ENCODE assay signal across 1 cellular context in genomic region chr1:32021574-32022018, GRCh38.
TF ChIP-seq lines count a peak whose summit lies in the region.
"Not testable (repeated sequence)": the region's sequence is repeated elsewhere in the genome, so short reads cannot be mapped to it uniquely, and the experiment has no call there.

No MANE protein-coding gene starts in this region.

TF ChIP-seq in K562, 482 proteins besides CTCF, POLR2A, EP300 and RAD21 (continues in another document):
- TF ChIP-seq CBX3 (IDR thresholded peaks at IDR 0.05; ENCODE audit: borderline replicate concordance in 1 of 2, low read length in 2 of 2) (peak in 1 of 2 experiments; percentile 65; a peak in 1 of 3 replicates), CBFA2T2 (conservative IDR thresholded peaks at IDR 0.05) (peak; percentile 88), NCOA1 (IDR thresholded peaks at IDR 0.05; ENCODE audit: low read depth) (peak; percentile 71; the same call in 1 of the 2 replicates), KLF16 (IDR thresholded peaks at IDR 0.05) (peak; percentile 56; the same call in 1 of the 2 replicates), TFAP4 (CRISPR knock-in tag; IDR thresholded peaks at IDR 0.05; ENCODE audit: borderline replicate concordance) (peak; percentile 25; the same call in 1 of the 2 replicates), NFIC (IDR thresholded peaks at IDR 0.05) (peak; percentile 57), KDM1A (IDR thresholded peaks at IDR 0.05) (peak; percentile 90 to 91), POLR2AphosphoS5 (IDR thresholded peaks at IDR 0.05; ENCODE audit: control insufficient read depth, insufficient read depth, low read depth, low read length) (peak; percentile 47; the same call in 1 of the 2 replicates), PKNOX1 (IDR thresholded peaks at IDR 0.05) (peak; percentile 88), DPF2 (IDR thresholded peaks at IDR 0.05) (peak; percentile 94), HDAC1 (IDR thresholded peaks at IDR 0.05) (peak in 1 of 2 experiments; percentile 78; a peak in 2 of 4 replicates), PHB2 (IDR thresholded peaks at IDR 0.05; ENCODE audit: low read depth) (peak; percentile 75), CC2D1A (IDR thresholded peaks at IDR 0.05) (peak; percentile 71; the same call in 1 of the 2 replicates), TRIM25 (IDR thresholded peaks at IDR 0.05; ENCODE audit: borderline replicate concordance) (peak; percentile 51; the same call in 1 of the 2 replicates), TAL1 (IDR thresholded peaks at IDR 0.05) (peak; percentile 77; the same call in 1 of the 2 replicates), BCOR (IDR thresholded peaks at IDR 0.05) (peak; percentile 93), LEF1 (IDR thresholded peaks at IDR 0.05) (peak; percentile 66; the same call in 1 of the 2 replicates), L3MBTL2 (IDR thresholded peaks at IDR 0.05) (0 out of 2 replicates have a peak, but pooled peaks have one; percentile 22), ZNF316 (IDR thresholded peaks at IDR 0.05) (peak; percentile 10; the same call in 1 of the 2 replicates), MXI1 (IDR thresholded peaks at IDR 0.05; ENCODE audit: low read depth, low read length) (0 out of 2 replicates have a peak, but pooled peaks have one; percentile 21), ZNF384 (IDR thresholded peaks at IDR 0.05; ENCODE audit: low read depth, low read length) (peak; percentile 89), FOXM1 (IDR thresholded peaks at IDR 0.05; ENCODE audit: low read depth) (peak; percentile 66; the same call in 1 of the 2 replicates), RNF2 (IDR thresholded peaks at IDR 0.05) (peak; percentile 18; the same call in 1 of the 2 replicates), CBX1 (IDR thresholded peaks at IDR 0.05; ENCODE audit: low read depth) (peak; percentile 63; the same call in 1 of the 2 replicates), RCOR1 (IDR thresholded peaks at IDR 0.05; ENCODE audit: borderline replicate concordance in 1 of 2, low read depth in 2 of 2, low read length in 2 of 2) (peak in 1 of 2 experiments; percentile 43; a peak in 1 of 4 replicates), SMARCC2 (IDR thresholded peaks at IDR 0.05; ENCODE audit: low read depth) (peak; percentile 53; the same call in 1 of the 2 replicates), SMARCE1 (IDR thresholded peaks at IDR 0.05) (peak; percentile 83), NR2C2 (tag; IDR thresholded peaks at IDR 0.05) (peak; percentile 43; the same call in 1 of the 2 replicates), ARNT (IDR thresholded peaks at IDR 0.05) (peak; percentile 27 to 75; a peak in 3 of 4 replicates), STAT5A (IDR thresholded peaks at IDR 0.05; ENCODE audit: borderline replicate concordance, low read length) (peak; percentile 39; the same call in 1 of the 2 replicates), SP1 (CRISPR knock-in tag; IDR thresholded peaks at IDR 0.05) (0 out of 2 replicates have a peak, but pooled peaks have one; percentile 29), TEAD4 (IDR thresholded peaks at IDR 0.05; ENCODE audit: low read length) (peak; percentile 28; the same call in 1 of the 2 replicates), TRIM24 (IDR thresholded peaks at IDR 0.05) (peak; percentile 56 to 73; a peak in 2 of 4 replicates), TRIM28 (IDR thresholded peaks at IDR 0.05) (peak; percentile 74; the same call in 1 of the 2 replicates), NR1H2 (CRISPR knock-in tag; IDR thresholded peaks at IDR 0.05) (0 out of 2 replicates have a peak, but pooled peaks have one; percentile 31), HDAC2 (IDR thresholded peaks at IDR 0.05) (peak; percentile 78), CBFA2T3 (IDR thresholded peaks at IDR 0.05) (peak; percentile 95), CREM (IDR thresholded peaks at IDR 0.05; ENCODE audit: low read depth) (peak; percentile 28; the same call in 1 of the 2 replicates), MNT (conservative IDR thresholded peaks at IDR 0.05) (peak in 1 of 2 experiments; percentile 66; a peak in 2 of 4 replicates), SMARCA4 (IDR thresholded peaks at IDR 0.05) (peak; percentile 81), SMARCA5 (IDR thresholded peaks at IDR 0.05) (peak; percentile 57; the same call in 1 of the 2 replicates), NCOR1 (IDR thresholded peaks at IDR 0.05) (peak; percentile 85), SMAD4 (CRISPR knock-in tag; conservative IDR thresholded peaks at IDR 0.05) (peak; percentile 55), NBN (IDR thresholded peaks at IDR 0.05; ENCODE audit: low read depth) (peak; percentile 64; the same call in 1 of the 2 replicates), ADNP (tag; IDR thresholded peaks at IDR 0.05) (peak; percentile 70; the same call in 1 of the 2 replicates), ARID1B (IDR thresholded peaks at IDR 0.05) (peak; percentile 88), CXXC5 (CRISPR knock-in tag; IDR thresholded peaks at IDR 0.05) (peak; percentile 79), MTA2 (IDR thresholded peaks at IDR 0.05; ENCODE audit: low read depth) (peak; percentile 56), DMBX1 (CRISPR knock-in tag; IDR thresholded peaks at IDR 0.05; ENCODE audit: borderline replicate concordance) (peak; percentile 24; the same call in 1 of the 2 replicates), KLF1 (tag; IDR thresholded peaks at IDR 0.05) (peak; percentile 74; the same call in 1 of the 2 replicates), TCF3 (CRISPR knock-in tag; IDR thresholded peaks at IDR 0.05) (peak; percentile 77)
- TF ChIP-seq, protein P1, sequence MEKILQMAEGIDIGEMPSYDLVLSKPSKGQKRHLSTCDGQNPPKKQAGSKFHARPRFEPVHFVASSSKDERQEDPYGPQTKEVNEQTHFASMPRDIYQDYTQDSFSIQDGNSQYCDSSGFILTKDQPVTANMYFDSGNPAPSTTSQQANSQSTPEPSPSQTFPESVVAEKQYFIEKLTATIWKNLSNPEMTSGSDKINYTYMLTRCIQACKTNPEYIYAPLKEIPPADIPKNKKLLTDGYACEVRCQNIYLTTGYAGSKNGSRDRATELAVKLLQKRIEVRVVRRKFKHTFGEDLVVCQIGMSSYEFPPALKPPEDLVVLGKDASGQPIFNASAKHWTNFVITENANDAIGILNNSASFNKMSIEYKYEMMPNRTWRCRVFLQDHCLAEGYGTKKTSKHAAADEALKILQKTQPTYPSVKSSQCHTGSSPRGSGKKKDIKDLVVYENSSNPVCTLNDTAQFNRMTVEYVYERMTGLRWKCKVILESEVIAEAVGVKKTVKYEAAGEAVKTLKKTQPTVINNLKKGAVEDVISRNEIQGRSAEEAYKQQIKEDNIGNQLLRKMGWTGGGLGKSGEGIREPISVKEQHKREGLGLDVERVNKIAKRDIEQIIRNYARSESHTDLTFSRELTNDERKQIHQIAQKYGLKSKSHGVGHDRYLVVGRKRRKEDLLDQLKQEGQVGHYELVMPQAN (IDR thresholded peaks at IDR 0.05; ENCODE audit: borderline replicate concordance), result 0 out of 2 replicates have a peak, but pooled peaks have one; percentile 55
- TF ChIP-seq, protein P2, sequence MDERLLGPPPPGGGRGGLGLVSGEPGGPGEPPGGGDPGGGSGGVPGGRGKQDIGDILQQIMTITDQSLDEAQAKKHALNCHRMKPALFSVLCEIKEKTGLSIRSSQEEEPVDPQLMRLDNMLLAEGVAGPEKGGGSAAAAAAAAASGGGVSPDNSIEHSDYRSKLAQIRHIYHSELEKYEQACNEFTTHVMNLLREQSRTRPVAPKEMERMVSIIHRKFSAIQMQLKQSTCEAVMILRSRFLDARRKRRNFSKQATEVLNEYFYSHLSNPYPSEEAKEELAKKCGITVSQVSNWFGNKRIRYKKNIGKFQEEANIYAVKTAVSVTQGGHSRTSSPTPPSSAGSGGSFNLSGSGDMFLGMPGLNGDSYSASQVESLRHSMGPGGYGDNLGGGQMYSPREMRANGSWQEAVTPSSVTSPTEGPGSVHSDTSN (CRISPR knock-in tag; IDR thresholded peaks at IDR 0.05; ENCODE audit: low read depth), result not testable (repeated sequence)
- TF ChIP-seq, protein P2 (tag; conservative IDR thresholded peaks at IDR 0.05; ENCODE audit: low read depth), result 0 out of 2 replicates have a peak, but pooled peaks have one; percentile 20
- TF ChIP-seq, protein P3, sequence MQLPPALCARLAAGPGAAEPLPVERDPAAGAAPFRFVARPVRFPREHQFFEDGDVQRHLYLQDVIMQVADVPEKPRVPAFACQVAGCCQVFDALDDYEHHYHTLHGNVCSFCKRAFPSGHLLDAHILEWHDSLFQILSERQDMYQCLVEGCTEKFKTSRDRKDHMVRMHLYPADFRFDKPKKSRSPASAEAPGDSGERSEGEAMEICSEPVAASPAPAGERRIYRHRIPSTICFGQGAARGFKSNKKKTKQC (CRISPR knock-in tag; IDR thresholded peaks at IDR 0.05), result 0 out of 2 replicates have a peak, but pooled peaks have one; percentile 7
- TF ChIP-seq FOXM1 (CRISPR knock-in tag; IDR thresholded peaks at IDR 0.05; ENCODE audit: low read depth); NR2C2 (CRISPR knock-in tag; IDR thresholded peaks at IDR 0.05); TEAD4 (CRISPR knock-in tag; IDR thresholded peaks at IDR 0.05; ENCODE audit: borderline replicate concordance): not testable (repeated sequence)
- TF ChIP-seq, protein P4, sequence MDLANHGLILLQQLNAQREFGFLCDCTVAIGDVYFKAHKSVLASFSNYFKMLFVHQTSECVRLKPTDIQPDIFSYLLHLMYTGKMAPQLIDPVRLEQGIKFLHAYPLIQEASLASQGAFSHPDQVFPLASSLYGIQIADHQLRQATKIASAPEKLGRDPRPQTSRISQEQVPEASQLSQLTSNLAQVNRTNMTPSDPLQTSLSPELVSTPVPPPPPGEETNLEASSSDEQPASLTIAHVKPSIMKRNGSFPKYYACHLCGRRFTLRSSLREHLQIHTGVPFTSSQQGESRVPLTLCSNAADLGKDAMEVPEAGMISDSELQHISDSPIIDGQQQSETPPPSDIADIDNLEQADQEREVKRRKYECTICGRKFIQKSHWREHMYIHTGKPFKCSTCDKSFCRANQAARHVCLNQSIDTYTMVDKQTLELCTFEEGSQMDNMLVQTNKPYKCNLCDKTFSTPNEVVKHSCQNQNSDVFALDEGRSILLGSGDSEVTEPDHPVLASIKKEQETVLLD (IDR thresholded peaks at IDR 0.05), result 0 out of 2 replicates have a peak, but pooled peaks have one; percentile 55
- TF ChIP-seq, protein P5, sequence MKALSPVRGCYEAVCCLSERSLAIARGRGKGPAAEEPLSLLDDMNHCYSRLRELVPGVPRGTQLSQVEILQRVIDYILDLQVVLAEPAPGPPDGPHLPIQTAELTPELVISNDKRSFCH (CRISPR knock-in tag; IDR thresholded peaks at IDR 0.05), result not testable (repeated sequence)
- TF ChIP-seq, protein P5 (tag; IDR thresholded peaks at IDR 0.05), result peak; percentile 42; the same call in 1 of the 2 replicates
- TF ChIP-seq, protein P6, sequence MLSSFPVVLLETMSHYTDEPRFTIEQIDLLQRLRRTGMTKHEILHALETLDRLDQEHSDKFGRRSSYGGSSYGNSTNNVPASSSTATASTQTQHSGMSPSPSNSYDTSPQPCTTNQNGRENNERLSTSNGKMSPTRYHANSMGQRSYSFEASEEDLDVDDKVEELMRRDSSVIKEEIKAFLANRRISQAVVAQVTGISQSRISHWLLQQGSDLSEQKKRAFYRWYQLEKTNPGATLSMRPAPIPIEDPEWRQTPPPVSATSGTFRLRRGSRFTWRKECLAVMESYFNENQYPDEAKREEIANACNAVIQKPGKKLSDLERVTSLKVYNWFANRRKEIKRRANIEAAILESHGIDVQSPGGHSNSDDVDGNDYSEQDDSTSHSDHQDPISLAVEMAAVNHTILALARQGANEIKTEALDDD (IDR thresholded peaks at IDR 0.05), result peak; percentile 57; the same call in 1 of the 2 replicates
